ENCODE assay signal across 14 cellular contexts in the genomic region with DNA sequence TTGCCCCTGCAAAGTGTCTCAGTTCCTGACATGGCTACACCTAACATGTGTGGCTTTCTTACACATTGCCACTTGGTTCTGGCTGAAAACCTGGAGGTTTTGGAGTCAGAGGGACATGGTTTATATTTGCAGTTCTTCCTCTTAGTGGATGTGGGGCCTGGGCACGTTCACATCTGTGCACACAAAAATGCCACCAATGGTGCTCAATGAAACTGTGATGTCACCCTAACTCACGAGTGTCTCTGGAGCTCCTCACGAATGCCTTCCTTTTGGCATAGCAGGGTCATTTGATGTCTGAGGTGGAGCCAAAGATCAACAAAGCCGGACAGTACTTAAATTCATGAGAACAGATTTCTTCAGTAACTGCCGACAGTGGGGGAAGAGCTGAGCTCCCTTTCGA.
DNase-seq lines count a peak whose midpoint lies in the region; ATAC-seq and TF ChIP-seq lines count a peak whose summit lies in the region.
"Had no signal": no experiment of that assay in that cellular context is flagged by ENCODE, and none has a peak within 500 bp of the region (broad histone marks: within the 10 kb centered on the region; RNA-seq: fewer than 3 reads in every experiment).

No MANE protein-coding gene starts in this region.

- TF ChIP-seq CTCF in GM23338 (conservative IDR thresholded peaks at IDR 0.05; ENCODE audit: low read depth in 2 of 2) (no peak), nephron progenitor cell (IDR thresholded peaks at IDR 0.05) (no peak), smooth muscle cell (IDR thresholded peaks at IDR 0.05; ENCODE audit: borderline replicate concordance, insufficient read depth, poor library complexity, severe bottlenecking) (no peak)
- TF ChIP-seq CTCF in CD4-positive, alpha-beta T cell (IDR thresholded peaks at IDR 0.05): no peak

- H3K27ac ChIP-seq in GM23338 (ENCODE audit: low read depth) (no peak overlapping the region), smooth muscle cell (ENCODE audit: low read depth) (no peak overlapping the region)
- no peak overlapping the region for H3K27ac ChIP-seq in CD4-positive, alpha-beta T cell (ENCODE audit: low read depth, low read length)

- H3K9ac ChIP-seq in adipocyte (ENCODE audit: low read length) (peak overlapping the region; percentile 41), smooth muscle cell (ENCODE audit: low read depth) (no peak overlapping the region)
- H3K9ac ChIP-seq: BLaER1 had no signal

- H3K4me1 ChIP-seq in GM23338 (ENCODE audit: insufficient read depth): no peaks in the 10 kb centered on the region
- H3K4me1 ChIP-seq in adipocyte (ENCODE audit: control insufficient read depth, insufficient read depth, low read length): peaks cover 16% of the 10 kb centered on the region
- H3K4me1 ChIP-seq in smooth muscle cell (ENCODE audit: low read depth): peaks cover 7% of the 10 kb centered on the region

- CTCF ChIA-PET in CD4-positive, alpha-beta T cell (lab: Charles Lee): no interaction called here

- H3K36me3 ChIP-seq in GM23338 (ENCODE audit: insufficient read depth) (no peaks in the 10 kb centered on the region), adipocyte (ENCODE audit: control insufficient read depth, insufficient read depth, low read length, severe bottlenecking) (no peaks in the 10 kb centered on the region), smooth muscle cell (ENCODE audit: low read depth) (no peaks in the 10 kb centered on the region)
- H3K36me3 ChIP-seq: BLaER1 had no signal

- no peak for ATAC-seq in GM23338
- no peak for ATAC-seq in CD4-positive, alpha-beta T cell (ENCODE audit: poor library complexity)
- ATAC-seq: HCT116 had no signal

- POLR2A ChIA-PET in CD4-positive, alpha-beta T cell (lab: Charles Lee): no interaction called here

- intact Hi-C loops in CD4-positive, alpha-beta T cell (cut with DNase I, micrococcal nuclease): no loop called here

- no peaks in the 10 kb centered on the region for H3K9me3 ChIP-seq in adipocyte (ENCODE audit: control insufficient read depth, low read length)
- no peaks in the 10 kb centered on the region for H3K9me3 ChIP-seq in smooth muscle cell (replicated peaks; ENCODE audit: low read depth)
- no peaks in the 10 kb centered on the region for H3K9me3 ChIP-seq in CD4-positive, alpha-beta T cell (ENCODE audit: control insufficient read depth, low read length)
- H3K9me3 ChIP-seq: BLaER1 had no signal

- H3K4me1 Mint-ChIP-seq in GM23338 (peaks cover 11% of the 10 kb centered on the region), nephron progenitor cell (peaks cover 55% of the 10 kb centered on the region)
- H3K4me1 Mint-ChIP-seq in activated naive CD8-positive, alpha-beta T cell treated with anti-CD3 and anti-CD28 coated beads for 36 hours: no peaks in the 10 kb centered on the region
- H3K4me1 Mint-ChIP-seq in CD4-positive, alpha-beta T cell (ENCODE audit: low read depth): no peaks in the 10 kb centered on the region
- H3K4me1 Mint-ChIP-seq: IgD-negative memory B cell had no signal

- H3K4me3 Mint-ChIP-seq in GM23338 (no peak overlapping the region), nephron progenitor cell (peak overlapping the region; percentile 58)
- no peak overlapping the region for H3K4me3 Mint-ChIP-seq in activated naive CD8-positive, alpha-beta T cell treated with anti-CD3 and anti-CD28 coated beads for 36 hours
- no peak overlapping the region for H3K4me3 Mint-ChIP-seq in CD4-positive, alpha-beta T cell
- H3K4me3 Mint-ChIP-seq: IgD-negative memory B cell had no signal

- H3F3A ChIP-seq in GM23338 (replicated peaks; ENCODE audit: low read depth): no peaks in the 10 kb centered on the region
- no peaks in the 10 kb centered on the region for H3F3A ChIP-seq in smooth muscle cell (ENCODE audit: low read depth)

- DNase-seq in GM23338 (ENCODE audit: low spot score): no peak
- no peak for DNase-seq in adipocyte (ENCODE audit: low read depth)
- no peak for DNase-seq in nephron progenitor cell
- no peak for DNase-seq in smooth muscle cell (lab: John Stamatoyannopoulos, UW; ENCODE audit: unreplicated experiment)
- DNase-seq in activated naive CD8-positive, alpha-beta T cell treated with anti-CD3 and anti-CD28 coated beads for 36 hours: no peak
- DNase-seq in activated T-cell treated with anti-CD3 and anti-CD28 coated beads, Interleukin-2, amount 50 U/mL, for 1 hour: no peak
- DNase-seq in CD4-positive, alpha-beta T cell: no peak
- DNase-seq: 8988T, AML-193, DMS53, GF-D8 had no signal

- peaks cover 4% of the 10 kb centered on the region; the same call in 1 of the 2 replicates for H3K9me2 ChIP-seq in GM23338 (ENCODE audit: insufficient read depth)

- H3K79me2 ChIP-seq in GM23338 (replicated peaks; ENCODE audit: insufficient read depth): no peaks in the 10 kb centered on the region
- no peaks in the 10 kb centered on the region for H3K79me2 ChIP-seq in smooth muscle cell (ENCODE audit: low read depth)

- peaks cover 10% of the 10 kb centered on the region for H3K27me3 Mint-ChIP-seq in GM23338 (ENCODE audit: insufficient read depth, low read depth, poor library complexity)
- H3K27me3 Mint-ChIP-seq in nephron progenitor cell (ENCODE audit: low read depth, poor library complexity): peaks cover 15% of the 10 kb centered on the region
- no peaks in the 10 kb centered on the region for H3K27me3 Mint-ChIP-seq in activated naive CD8-positive, alpha-beta T cell treated with anti-CD3 and anti-CD28 coated beads for 36 hours
- no peaks in the 10 kb centered on the region for H3K27me3 Mint-ChIP-seq in CD4-positive, alpha-beta T cell
- H3K27me3 Mint-ChIP-seq: IgD-negative memory B cell had no signal

- no peak overlapping the region; the same call in 1 of the 2 replicates for H3K27ac Mint-ChIP-seq in GM23338
- H3K27ac Mint-ChIP-seq in nephron progenitor cell: no peak overlapping the region
- no peak overlapping the region for H3K27ac Mint-ChIP-seq in activated naive CD8-positive, alpha-beta T cell treated with anti-CD3 and anti-CD28 coated beads for 36 hours
- H3K27ac Mint-ChIP-seq in CD4-positive, alpha-beta T cell: no peak overlapping the region
- H3K27ac Mint-ChIP-seq: IgD-negative memory B cell had no signal

- H3K36me3 Mint-ChIP-seq in GM23338 (ENCODE audit: low read depth) (no peaks in the 10 kb centered on the region), nephron progenitor cell (ENCODE audit: low read depth) (no peaks in the 10 kb centered on the region)
- H3K36me3 Mint-ChIP-seq in activated naive CD8-positive, alpha-beta T cell treated with anti-CD3 and anti-CD28 coated beads for 36 hours: no peaks in the 10 kb centered on the region
- no peaks in the 10 kb centered on the region for H3K36me3 Mint-ChIP-seq in CD4-positive, alpha-beta T cell (ENCODE audit: low read depth)
- H3K36me3 Mint-ChIP-seq: IgD-negative memory B cell had no signal

- H3K9me3 Mint-ChIP-seq in GM23338 (0 out of 3 replicates have a peak, but pooled peaks cover 5% of the 10 kb centered on the region), nephron progenitor cell (no peaks in the 10 kb centered on the region)
- no peaks in the 10 kb centered on the region for H3K9me3 Mint-ChIP-seq in activated naive CD8-positive, alpha-beta T cell treated with anti-CD3 and anti-CD28 coated beads for 36 hours
- H3K9me3 Mint-ChIP-seq in CD4-positive, alpha-beta T cell: no peaks in the 10 kb centered on the region
- H3K9me3 Mint-ChIP-seq: IgD-negative memory B cell had no signal

- H3K27me3 ChIP-seq in GM23338 (ENCODE audit: insufficient read depth): no peaks in the 10 kb centered on the region
- H3K27me3 ChIP-seq in adipocyte (replicated peaks; ENCODE audit: control insufficient read depth, insufficient read depth, low read length): no peaks in the 10 kb centered on the region
- H3K27me3 ChIP-seq in smooth muscle cell (ENCODE audit: low read depth): no peaks in the 10 kb centered on the region
- H3K27me3 ChIP-seq in CD4-positive, alpha-beta T cell (ENCODE audit: control insufficient read depth, insufficient read depth, low read length): no peaks in the 10 kb centered on the region
- H3K27me3 ChIP-seq: BLaER1 had no signal

- H3K4me2 ChIP-seq in GM23338: no peak overlapping the region
- peak overlapping the region; percentile 39 for H3K4me2 ChIP-seq in smooth muscle cell
- H3K4me2 ChIP-seq: BLaER1 had no signal

- 0 out of 2 replicates have a peak overlapping the region, but pooled peaks have one; percentile 5 for H2AFZ ChIP-seq in GM23338
- no peak overlapping the region for H2AFZ ChIP-seq in smooth muscle cell (ENCODE audit: low read depth)

- WGBS in smooth muscle cell (ENCODE audit: low lambda C conversion rate): 61% methylated on average over 6 of the region's 6 CpGs

- H3K4me3 ChIP-seq in GM23338 (no peak overlapping the region), adipocyte (ENCODE audit: low read length) (no peak overlapping the region), smooth muscle cell (no peak overlapping the region)
- H3K4me3 ChIP-seq: BLaER1 had no signal

- H4K20me1 ChIP-seq in GM23338 (replicated peaks; ENCODE audit: insufficient read depth) (no peaks in the 10 kb centered on the region), smooth muscle cell (ENCODE audit: low read depth) (no peaks in the 10 kb centered on the region)
- H4K20me1 ChIP-seq: BLaER1 had no signal

TF ChIP-seq in GM23338, 12 proteins besides CTCF, POLR2A, EP300 and RAD21 (continues in another document):
- no peak for TF ChIP-seq EZH2 (IDR thresholded peaks at IDR 0.05; ENCODE audit: low read depth, unreplicated experiment)
- no peak for TF ChIP-seq NANOG (IDR thresholded peaks at IDR 0.05; ENCODE audit: borderline replicate concordance)
- no peak for TF ChIP-seq CREB1 (CRISPR knock-in tag; IDR thresholded peaks at IDR 0.05; ENCODE audit: low read depth)
- no peak for TF ChIP-seq ZNF331 (CRISPR knock-in tag; IDR thresholded peaks at IDR 0.05; ENCODE audit: low read depth)
